Comparison of ENCODE assay signal across 10 cellular contexts in genomic region chr3:123287051-123287961, GRCh38.
"Had no signal": no experiment of that assay in that cellular context is flagged by ENCODE, and none has a peak within 500 bp of the region (broad histone marks: within the 10 kb centered on the region; RNA-seq: fewer than 3 reads in every experiment).

No MANE protein-coding gene starts in this region.

- H3K4me1 ChIP-seq: body of pancreas, left lung, prostate gland, testis, upper lobe of right lung had no signal

- DNase-seq: activated CD8-positive, alpha-beta T cell treated with anti-CD3 and anti-CD28 coated beads for 36 hours; activated naive CD4-positive, alpha-beta T cell treated with anti-CD3 and anti-CD28 coated beads, Interleukin-2, amount 50 U/mL, for 16 hours; activated T-cell treated with anti-CD3 and anti-CD28 coated beads for 4 hours; left lung; stimulated activated CD4-positive, alpha-beta T cell treated with anti-CD3 and anti-CD28 coated beads, Interleukin-12 subunit alpha, Interleukin-12 subunit beta, amount 100 ng/mL, for 4 hours; upper lobe of right lung had no signal

- H3K27ac ChIP-seq: body of pancreas, left lung, prostate gland, testis, upper lobe of right lung had no signal

- ATAC-seq: natural killer cell treated with Interleukin-12 subunit alpha and Interleukin-12 subunit beta and Interleukin-15 and Interleukin-18, amount 100 ng/mL, for 72 hours had no signal

- H3K27me3 ChIP-seq: body of pancreas, testis, upper lobe of right lung had no signal

- H3K4me3 ChIP-seq: body of pancreas, left lung, prostate gland, testis, upper lobe of right lung had no signal

- H3K9me3 ChIP-seq: body of pancreas, left lung, prostate gland, testis, upper lobe of right lung had no signal

- H3K36me3 ChIP-seq: left lung, prostate gland, upper lobe of right lung had no signal
